8 cellular contexts compared by ENCODE assay signal in the genomic region with DNA sequence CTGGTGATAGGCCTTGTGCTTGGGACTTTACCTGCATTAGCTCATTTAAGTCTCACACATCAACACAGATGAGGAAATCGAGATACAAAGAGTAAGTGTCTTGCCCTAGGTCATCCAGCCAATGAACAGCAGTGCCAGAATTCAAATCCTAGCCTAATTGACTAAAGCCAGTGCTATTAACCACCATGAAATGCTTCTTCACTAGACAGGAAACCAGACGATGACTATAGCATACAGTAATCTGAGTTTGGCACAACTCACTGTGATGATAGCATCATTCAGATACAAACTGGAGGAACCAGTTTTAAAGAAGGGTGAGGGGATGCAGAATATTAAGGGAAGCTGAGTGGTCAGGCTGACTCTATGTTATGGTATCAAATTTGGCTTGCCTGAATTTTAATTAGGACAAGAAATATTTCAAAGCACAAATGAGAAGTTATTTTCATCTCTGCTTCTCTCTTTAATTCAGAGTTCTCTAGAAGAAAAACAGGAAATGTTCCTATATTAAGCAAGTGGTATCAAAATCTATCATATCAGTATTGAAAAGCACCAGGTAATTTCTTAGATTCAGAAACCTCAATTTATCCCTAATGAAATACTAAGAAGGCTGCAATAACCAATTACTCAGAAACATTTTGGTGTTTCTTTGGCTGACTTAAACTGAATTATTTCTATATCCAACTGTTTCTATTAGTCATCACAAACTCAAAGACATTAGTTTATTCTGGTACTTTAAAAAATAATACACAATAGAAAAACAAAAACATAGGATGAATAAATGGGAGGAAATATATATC.
DNase-seq lines count a peak whose midpoint lies in the region; ATAC-seq and TF ChIP-seq lines count a peak whose summit lies in the region.

No MANE protein-coding gene starts in this region.

- no peaks in the 10 kb centered on the region for H3K9me2 ChIP-seq in SK-N-SH

- no peak overlapping the region for H2AFZ ChIP-seq in SK-N-SH (ENCODE audit: low read depth)

- intact Hi-C loops in transverse colon (cut with DNase I; ENCODE audit: low total_unique reads) = no loop called here

- peak; percentile 33 for ATAC-seq in HG02759 (IDR thresholded peaks at IDR 0.05; ENCODE audit: unreplicated experiment)

- no peaks in the 10 kb centered on the region for H3K36me3 ChIP-seq in GM06990 (ENCODE audit: control insufficient read depth, insufficient read depth, low read length)
- H3K36me3 ChIP-seq in SK-N-SH (replicated peaks in 1 of 2; ENCODE audit: control insufficient read depth in 1 of 2, insufficient read depth in 2 of 2, low read length in 1 of 2) = no peaks in the 10 kb centered on the region
- H3K36me3 ChIP-seq in transverse colon = no peaks in the 10 kb centered on the region

- POLR2A ChIA-PET in SK-N-SH (lab: Yijun Ruan, JAX) = no interaction called here

- 0% methylated on average over 2 of the region's 2 CpGs for WGBS in SK-N-SH (ENCODE audit: low lambda C conversion rate)
- 16 to 50% methylated on average over 1 to 2 of the region's 2 CpGs for WGBS in transverse colon (ENCODE audit: low coverage in 1 of 2), 2 donors

- H4K20me1 ChIP-seq in SK-N-SH (ENCODE audit: insufficient read depth) = no peaks in the 10 kb centered on the region

- H3K9me3 ChIP-seq in SK-N-SH (no peaks in the 10 kb centered on the region), transverse colon (no peaks in the 10 kb centered on the region)

- H3K27me3 ChIP-seq in GM06990 (replicated peaks; ENCODE audit: control insufficient read depth, insufficient read depth, low read length) (no peaks in the 10 kb centered on the region), SK-N-SH (ENCODE audit: insufficient read depth) (no peaks in the 10 kb centered on the region), transverse colon (no peaks in the 10 kb centered on the region)

- TF ChIP-seq EP300 in SK-N-SH (IDR thresholded peaks at IDR 0.05; ENCODE audit: borderline replicate concordance in 1 of 2, low read depth in 1 of 2, low read length in 1 of 2) (peak in 1 of 2 experiments; percentile 98; a peak in 2 of 4 replicates), transverse colon (IDR thresholded peaks at IDR 0.05; ENCODE audit: low read depth) (no peak)

- TF ChIP-seq POLR2A in transverse colon (IDR thresholded peaks at IDR 0.05) = no peak

- peak overlapping the region; percentile 72 for H3K9ac ChIP-seq in SK-N-SH

- no peak for TF ChIP-seq CTCF in GM06990 (IDR thresholded peaks at IDR 0.05; ENCODE audit: insufficient read depth, low read length, poor library complexity, severe bottlenecking)
- no peak for TF ChIP-seq CTCF in SK-N-SH (IDR thresholded peaks at IDR 0.05)
- no peak for TF ChIP-seq CTCF in epithelial cell of proximal tubule (conservative IDR thresholded peaks at IDR 0.05; ENCODE audit: low read depth, low read length)
- no peak for TF ChIP-seq CTCF in transverse colon (IDR thresholded peaks at IDR 0.05)

- peaks cover 7% of the 10 kb centered on the region; the same call in 1 of the 2 replicates for H3K79me2 ChIP-seq in SK-N-SH (ENCODE audit: insufficient read depth)

- CTCF ChIA-PET in SK-N-SH (lab: Yijun Ruan, JAX) = interaction anchor here (1.3 kb wide), 1 partner anchor 50 kb away, joined by 3 read pairs; no protein-coding TSS in a partner anchor

- H3K4me2 ChIP-seq in SK-N-SH = peak overlapping the region; percentile 54

- in situ Hi-C loops in transverse colon (cut with MboI; ENCODE audit: low pct_ligation_motif_present in 1 of 4, low pct_unique_long_range_greater_than_20kb in 1 of 4, low sequenced_read_pairs in 3 of 4) = no loop called here

- DNase-seq in GM06990 (ENCODE audit: extremely low read depth, insufficient read length) = peak; percentile 46
- no peak for DNase-seq in SK-N-SH
- DNase-seq in epithelial cell of proximal tubule (ENCODE audit: low read depth) = peak; percentile 74
- no peak for DNase-seq in transverse colon
- no peak for DNase-seq in Ammon's horn (ENCODE audit: low spot score)
- DNase-seq in iPS-NIHi11 (ENCODE audit: low spot score) = no peak
- DNase-seq in GF-D8 (lab: John Stamatoyannopoulos, UW) = no peak

- H3F3A ChIP-seq in SK-N-SH (replicated peaks; ENCODE audit: insufficient read depth) = peaks cover 40% of the 10 kb centered on the region

- H3K27ac ChIP-seq in SK-N-SH (ENCODE audit: low read depth in 2 of 2, low read length in 1 of 2) = peak overlapping the region; percentile 91 to 94; a peak in 3 of 4 replicates
- peak overlapping the region in 3 of 4 donors; percentile 11 to 27 (median 13) for H3K27ac ChIP-seq in transverse colon

- H3K4me1 ChIP-seq in SK-N-SH (ENCODE audit: control insufficient read depth in 1 of 2, insufficient read depth in 2 of 2, low read depth in 1 of 2, low read length in 1 of 2) (peaks cover 0 to 34% of the 10 kb centered on the region in 2 experiments; a peak in 3 of 4 replicates), transverse colon (peaks cover 0 to 9% (median 4%) of the 10 kb centered on the region in 4 donors)

- H3K4me3 ChIP-seq in GM06990 (replicated peaks; ENCODE audit: low read depth, low read length) = no peak overlapping the region
- peak overlapping the region in 1 of 2 experiments; percentile 18; a peak in 1 of 4 replicates for H3K4me3 ChIP-seq in SK-N-SH (ENCODE audit: low read depth in 2 of 2, low read length in 1 of 2)
- H3K4me3 ChIP-seq in epithelial cell of proximal tubule (ENCODE audit: low read depth, low read length) = no peak overlapping the region
- no peak overlapping the region for H3K4me3 ChIP-seq in transverse colon

- no peak for TF ChIP-seq RAD21 in SK-N-SH (IDR thresholded peaks at IDR 0.05; ENCODE audit: low read length)

TF ChIP-seq in SK-N-SH, 30 proteins besides CTCF, POLR2A, EP300 and RAD21 (continues in another document):
- TF ChIP-seq NFIC (IDR thresholded peaks at IDR 0.05; ENCODE audit: borderline replicate concordance) = peak; percentile 99
- no peak for TF ChIP-seq RFX5 (IDR thresholded peaks at IDR 0.05; ENCODE audit: low read length)
- TF ChIP-seq YY1 (IDR thresholded peaks at IDR 0.05; ENCODE audit: low read depth) = peak; percentile 42; the same call in 1 of the 2 replicates
- no peak for TF ChIP-seq SMC3 (IDR thresholded peaks at IDR 0.05; ENCODE audit: low read depth, low read length)
- peak; percentile 92 for TF ChIP-seq FOSL2 (IDR thresholded peaks at IDR 0.05; ENCODE audit: borderline replicate concordance, low read depth)
- peak; percentile 86; the same call in 1 of the 2 replicates for TF ChIP-seq POLR2AphosphoS5 (IDR thresholded peaks at IDR 0.05; ENCODE audit: low read depth, low read length)
- no peak for TF ChIP-seq GATA2 (CRISPR knock-in tag; IDR thresholded peaks at IDR 0.05)
- peak; percentile 93 for TF ChIP-seq TCF12 (IDR thresholded peaks at IDR 0.05)
- TF ChIP-seq TEAD4 (IDR thresholded peaks at IDR 0.05; ENCODE audit: borderline replicate concordance, insufficient read depth) = peak; percentile 95
- TF ChIP-seq, protein P1, sequence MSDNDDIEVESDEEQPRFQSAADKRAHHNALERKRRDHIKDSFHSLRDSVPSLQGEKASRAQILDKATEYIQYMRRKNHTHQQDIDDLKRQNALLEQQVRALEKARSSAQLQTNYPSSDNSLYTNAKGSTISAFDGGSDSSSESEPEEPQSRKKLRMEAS (IDR thresholded peaks at IDR 0.05; ENCODE audit: low read depth) = no peak
- peak; percentile 91 for TF ChIP-seq JUND (IDR thresholded peaks at IDR 0.05)
- TF ChIP-seq, protein P2, sequence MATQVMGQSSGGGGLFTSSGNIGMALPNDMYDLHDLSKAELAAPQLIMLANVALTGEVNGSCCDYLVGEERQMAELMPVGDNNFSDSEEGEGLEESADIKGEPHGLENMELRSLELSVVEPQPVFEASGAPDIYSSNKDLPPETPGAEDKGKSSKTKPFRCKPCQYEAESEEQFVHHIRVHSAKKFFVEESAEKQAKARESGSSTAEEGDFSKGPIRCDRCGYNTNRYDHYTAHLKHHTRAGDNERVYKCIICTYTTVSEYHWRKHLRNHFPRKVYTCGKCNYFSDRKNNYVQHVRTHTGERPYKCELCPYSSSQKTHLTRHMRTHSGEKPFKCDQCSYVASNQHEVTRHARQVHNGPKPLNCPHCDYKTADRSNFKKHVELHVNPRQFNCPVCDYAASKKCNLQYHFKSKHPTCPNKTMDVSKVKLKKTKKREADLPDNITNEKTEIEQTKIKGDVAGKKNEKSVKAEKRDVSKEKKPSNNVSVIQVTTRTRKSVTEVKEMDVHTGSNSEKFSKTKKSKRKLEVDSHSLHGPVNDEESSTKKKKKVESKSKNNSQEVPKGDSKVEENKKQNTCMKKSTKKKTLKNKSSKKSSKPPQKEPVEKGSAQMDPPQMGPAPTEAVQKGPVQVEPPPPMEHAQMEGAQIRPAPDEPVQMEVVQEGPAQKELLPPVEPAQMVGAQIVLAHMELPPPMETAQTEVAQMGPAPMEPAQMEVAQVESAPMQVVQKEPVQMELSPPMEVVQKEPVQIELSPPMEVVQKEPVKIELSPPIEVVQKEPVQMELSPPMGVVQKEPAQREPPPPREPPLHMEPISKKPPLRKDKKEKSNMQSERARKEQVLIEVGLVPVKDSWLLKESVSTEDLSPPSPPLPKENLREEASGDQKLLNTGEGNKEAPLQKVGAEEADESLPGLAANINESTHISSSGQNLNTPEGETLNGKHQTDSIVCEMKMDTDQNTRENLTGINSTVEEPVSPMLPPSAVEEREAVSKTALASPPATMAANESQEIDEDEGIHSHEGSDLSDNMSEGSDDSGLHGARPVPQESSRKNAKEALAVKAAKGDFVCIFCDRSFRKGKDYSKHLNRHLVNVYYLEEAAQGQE (IDR thresholded peaks at IDR 0.05; ENCODE audit: low read depth, low read length) = 0 out of 2 replicates have a peak, but pooled peaks have one; percentile 30
- TF ChIP-seq, protein P3, sequence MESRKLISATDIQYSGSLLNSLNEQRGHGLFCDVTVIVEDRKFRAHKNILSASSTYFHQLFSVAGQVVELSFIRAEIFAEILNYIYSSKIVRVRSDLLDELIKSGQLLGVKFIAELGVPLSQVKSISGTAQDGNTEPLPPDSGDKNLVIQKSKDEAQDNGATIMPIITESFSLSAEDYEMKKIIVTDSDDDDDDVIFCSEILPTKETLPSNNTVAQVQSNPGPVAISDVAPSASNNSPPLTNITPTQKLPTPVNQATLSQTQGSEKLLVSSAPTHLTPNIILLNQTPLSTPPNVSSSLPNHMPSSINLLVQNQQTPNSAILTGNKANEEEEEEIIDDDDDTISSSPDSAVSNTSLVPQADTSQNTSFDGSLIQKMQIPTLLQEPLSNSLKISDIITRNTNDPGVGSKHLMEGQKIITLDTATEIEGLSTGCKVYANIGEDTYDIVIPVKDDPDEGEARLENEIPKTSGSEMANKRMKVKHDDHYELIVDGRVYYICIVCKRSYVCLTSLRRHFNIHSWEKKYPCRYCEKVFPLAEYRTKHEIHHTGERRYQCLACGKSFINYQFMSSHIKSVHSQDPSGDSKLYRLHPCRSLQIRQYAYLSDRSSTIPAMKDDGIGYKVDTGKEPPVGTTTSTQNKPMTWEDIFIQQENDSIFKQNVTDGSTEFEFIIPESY (IDR thresholded peaks at IDR 0.05; ENCODE audit: borderline replicate concordance, low read depth) = 0 out of 2 replicates have a peak, but pooled peaks have one; percentile 66

Comparison
In these comparisons a context has a peak if more than half of its experiments do, and no peak if none do; other contexts are left out.
1. DNase-seq: peak in GM06990 (single experiment) and epithelial cell of proximal tubule (single experiment); none in SK-N-SH (single experiment), transverse colon (single experiment), Ammon's horn (single experiment), iPS-NIHi11 (single experiment) and GF-D8 (single experiment).